ENCODE assay signal across 26 cellular contexts in the genomic region with DNA sequence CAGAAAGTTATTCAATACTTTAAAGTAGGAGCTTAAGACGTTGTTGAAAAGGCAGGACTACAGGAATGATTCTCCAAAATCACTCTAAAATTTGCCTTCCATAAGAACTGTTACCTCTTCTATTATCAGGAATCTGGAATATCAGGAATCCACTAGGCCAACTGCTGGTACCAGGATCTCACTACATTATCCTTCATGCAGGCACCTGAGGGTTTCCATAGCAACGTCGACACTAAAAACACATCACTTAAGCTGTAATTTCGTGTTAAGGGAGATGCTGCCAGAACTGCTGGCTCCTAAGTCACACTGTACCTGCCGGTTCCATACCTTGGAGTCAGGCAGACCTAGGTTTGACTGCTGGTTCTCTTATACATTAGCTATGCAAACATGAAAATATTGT.
"Had no signal": no experiment of that assay in that cellular context is flagged by ENCODE, and none has a peak within 500 bp of the region (broad histone marks: within the 10 kb centered on the region; RNA-seq: fewer than 3 reads in every experiment).

No MANE protein-coding gene starts in this region.

- H3K9me3 ChIP-seq: gastrocnemius medialis, ovary, upper lobe of left lung had no signal

- H3K27me3 Mint-ChIP-seq: activated CD4-positive, alpha-beta memory T cell treated with anti-CD3 and anti-CD28 coated beads, Interleukin-2, amount 10 ng/mL, durations not matched to agents 7 days and 5 days; activated CD4-positive, alpha-beta T cell treated with anti-CD3 and anti-CD28 coated beads, Interleukin-2, amount 10 ng/mL, durations not matched to agents 7 days and 5 days; activated T-cell treated with anti-CD3 and anti-CD28 coated beads, Interleukin-2, amount 50 U/mL, for 24 hours; stimulated activated naive CD8-positive, alpha-beta T cell treated with anti-CD3 and anti-CD28 coated beads, Interleukin-15, Interleukin-2, amounts not matched to agents 100 ng/mL and 50 ng/mL, for 24 hours had no signal

- H3K4me3 Mint-ChIP-seq: activated CD4-positive, alpha-beta memory T cell treated with anti-CD3 and anti-CD28 coated beads, Interleukin-2, amount 10 ng/mL, durations not matched to agents 7 days and 5 days; activated CD4-positive, alpha-beta T cell treated with anti-CD3 and anti-CD28 coated beads, Interleukin-2, amount 10 ng/mL, durations not matched to agents 7 days and 5 days; activated T-cell treated with anti-CD3 and anti-CD28 coated beads, Interleukin-2, amount 50 U/mL, for 24 hours; nephron progenitor cell; stimulated activated naive CD8-positive, alpha-beta T cell treated with anti-CD3 and anti-CD28 coated beads, Interleukin-15, Interleukin-2, amounts not matched to agents 100 ng/mL and 50 ng/mL, for 24 hours had no signal

- H3K9me3 Mint-ChIP-seq: activated CD4-positive, alpha-beta T cell treated with anti-CD3 and anti-CD28 coated beads, Interleukin-2, amount 10 ng/mL, durations not matched to agents 7 days and 5 days had no signal

- FAIRE-seq: astrocyte, keratinocyte had no signal

- H3K4me1 ChIP-seq: gastrocnemius medialis, right lobe of liver, upper lobe of left lung had no signal

- H3K36me3 ChIP-seq: brain microvascular endothelial cell, gastrocnemius medialis, ovary, right lobe of liver, upper lobe of left lung had no signal

- H3K27me3 ChIP-seq: brain microvascular endothelial cell, dorsolateral prefrontal cortex, gastrocnemius medialis, ovary, right lobe of liver, upper lobe of left lung had no signal

- H3K4me3 ChIP-seq: coronary artery, dorsolateral prefrontal cortex, gastrocnemius medialis, ovary, right lobe of liver, upper lobe of left lung had no signal

- H3K27ac ChIP-seq: brain microvascular endothelial cell, coronary artery, dorsolateral prefrontal cortex, gastrocnemius medialis, ovary, right lobe of liver, upper lobe of left lung had no signal

- DNase-seq: activated CD4-positive, alpha-beta memory T cell treated with anti-CD3 and anti-CD28 coated beads, Interleukin-2, amount 10 ng/mL, durations not matched to agents 7 days and 5 days; activated CD4-positive, alpha-beta T cell treated with anti-CD3 and anti-CD28 coated beads, Interleukin-2, amount 10 ng/mL, durations not matched to agents 7 days and 5 days; activated CD4-positive, CD25-positive, alpha-beta regulatory T cell treated with anti-CD3 and anti-CD28 coated beads, Interleukin-2, amount 50 U/mL, for 72 hours; activated CD8-positive, alpha-beta memory T cell treated with anti-CD3 and anti-CD28 coated beads, Interleukin-2, amount 50 U/mL, for 48 hours; activated gamma-delta T cell treated with Interleukin-2 at 50 U/mL for 16 hours; activated naive CD4-positive, alpha-beta T cell treated with anti-CD3 and anti-CD28 coated beads, Interleukin-2, amount 50 U/mL, for 16 hours; activated T-cell treated with anti-CD3 and anti-CD28 coated beads, Interleukin-2, amount 50 U/mL, for 24 hours; amniotic stem cell; brain microvascular endothelial cell; dorsolateral prefrontal cortex; effector memory CD4-positive, alpha-beta T cell; erythroblast; gastrocnemius medialis; glutamatergic neuron; left cardiac atrium; left ventricle myocardium superior; nephron progenitor cell; ovary; right lobe of liver; stimulated activated CD4-positive, alpha-beta T cell treated with anti-CD3 and anti-CD28 coated beads, Interleukin-4, amount 100 ng/mL, for 1 hour; upper lobe of left lung had no signal

- ATAC-seq: gastrocnemius medialis, left cardiac atrium, left ventricle myocardium superior, right lobe of liver had no signal

- H3K4me1 Mint-ChIP-seq: activated CD4-positive, alpha-beta memory T cell treated with anti-CD3 and anti-CD28 coated beads, Interleukin-2, amount 10 ng/mL, durations not matched to agents 7 days and 5 days; activated CD4-positive, alpha-beta T cell treated with anti-CD3 and anti-CD28 coated beads, Interleukin-2, amount 10 ng/mL, durations not matched to agents 7 days and 5 days; nephron progenitor cell had no signal

- H3K27ac Mint-ChIP-seq: activated CD4-positive, alpha-beta memory T cell treated with anti-CD3 and anti-CD28 coated beads, Interleukin-2, amount 10 ng/mL, durations not matched to agents 7 days and 5 days; activated CD4-positive, alpha-beta T cell treated with anti-CD3 and anti-CD28 coated beads, Interleukin-2, amount 10 ng/mL, durations not matched to agents 7 days and 5 days; activated T-cell treated with anti-CD3 and anti-CD28 coated beads, Interleukin-2, amount 50 U/mL, for 24 hours; nephron progenitor cell; progenitor cell of endocrine pancreas; stimulated activated naive CD8-positive, alpha-beta T cell treated with anti-CD3 and anti-CD28 coated beads, Interleukin-15, Interleukin-2, amounts not matched to agents 100 ng/mL and 50 ng/mL, for 24 hours had no signal
